23 cellular contexts compared by ENCODE assay signal in genomic region chr4:90837241-90837640, GRCh38.
"Had no signal": no experiment of that assay in that cellular context is flagged by ENCODE, and none has a peak within 500 bp of the region (broad histone marks: within the 10 kb centered on the region; RNA-seq: fewer than 3 reads in every experiment).

No MANE protein-coding gene starts in this region.

- H3K4me3 ChIP-seq: colonic mucosa, gastroesophageal sphincter, heart right ventricle had no signal

- H3K27me3 ChIP-seq: brain microvascular endothelial cell, colonic mucosa, foreskin keratinocyte, gastroesophageal sphincter, heart right ventricle had no signal

- ATAC-seq: activated CD4-positive, alpha-beta T cell treated with anti-CD3 and anti-CD28 coated beads for 36 hours; activated CD8-positive, alpha-beta memory T cell treated with anti-CD3 and anti-CD28 coated beads, Interleukin-2, amount 10 ng/mL, durations not matched to agents 7 days and 5 days; activated CD8-positive, alpha-beta T cell treated with anti-CD3 and anti-CD28 coated beads, Interleukin-2, amount 10 ng/mL, durations not matched to agents 7 days and 5 days; esophagus mucosa; gastroesophageal sphincter; heart right ventricle had no signal

- H3K36me3 ChIP-seq: brain microvascular endothelial cell, colonic mucosa, gastroesophageal sphincter, heart right ventricle had no signal

- H3K4me1 ChIP-seq: colonic mucosa, foreskin keratinocyte, gastroesophageal sphincter, heart right ventricle had no signal

- FAIRE-seq: astrocyte, bronchial epithelial cell had no signal

- DNase-seq: activated CD4-positive, alpha-beta memory T cell treated with anti-CD3 and anti-CD28 coated beads for 36 hours; activated CD4-positive, alpha-beta T cell treated with anti-CD3 and anti-CD28 coated beads for 36 hours; activated CD4-positive, alpha-beta T cell treated with anti-CD3 and anti-CD28 coated beads, Interleukin-2, amount 10 ng/mL, durations not matched to agents 24 days and 14 days; activated CD4-positive, CD25-positive, alpha-beta regulatory T cell; activated CD4-positive, CD25-positive, alpha-beta regulatory T cell treated with anti-CD3 and anti-CD28 coated beads, Interleukin-2, amount 50 U/mL, for 72 hours; activated CD8-positive, alpha-beta memory T cell treated with anti-CD3 and anti-CD28 coated beads, Interleukin-2, amount 10 ng/mL, durations not matched to agents 7 days and 5 days; activated CD8-positive, alpha-beta memory T cell treated with anti-CD3 and anti-CD28 coated beads, Interleukin-2, amount 50 U/mL, for 4 hours; activated CD8-positive, alpha-beta T cell treated with anti-CD3 and anti-CD28 coated beads, Interleukin-2, amount 10 ng/mL, durations not matched to agents 7 days and 5 days; activated effector memory CD4-positive, alpha-beta T cell treated with anti-CD3 and anti-CD28 coated beads, Interleukin-2, amount 50 U/mL, for 16 hours; activated naive CD4-positive, alpha-beta T cell treated with anti-CD3 and anti-CD28 coated beads for 36 hours; activated naive CD8-positive, alpha-beta T cell treated with anti-CD3 and anti-CD28 coated beads, Interleukin-2, amount 10 ng/mL, durations not matched to agents 7 days and 5 days; activated T-cell treated with anti-CD3 and anti-CD28 coated beads, Interleukin-2, amount 50 U/mL, for 1 hour; activated T-cell treated with anti-CD3 and anti-CD28 coated beads, Interleukin-2, amount 50 U/mL, for 48 hours; brain microvascular endothelial cell; colonic mucosa; effector CD8-positive, alpha-beta T cell; foreskin keratinocyte; heart right ventricle; T-helper 2 cell had no signal

- H3K27ac ChIP-seq: brain microvascular endothelial cell, colonic mucosa, foreskin keratinocyte, gastroesophageal sphincter, heart right ventricle had no signal

- H3K9me3 ChIP-seq: colonic mucosa, gastroesophageal sphincter, heart right ventricle had no signal
